In the genomic region with DNA sequence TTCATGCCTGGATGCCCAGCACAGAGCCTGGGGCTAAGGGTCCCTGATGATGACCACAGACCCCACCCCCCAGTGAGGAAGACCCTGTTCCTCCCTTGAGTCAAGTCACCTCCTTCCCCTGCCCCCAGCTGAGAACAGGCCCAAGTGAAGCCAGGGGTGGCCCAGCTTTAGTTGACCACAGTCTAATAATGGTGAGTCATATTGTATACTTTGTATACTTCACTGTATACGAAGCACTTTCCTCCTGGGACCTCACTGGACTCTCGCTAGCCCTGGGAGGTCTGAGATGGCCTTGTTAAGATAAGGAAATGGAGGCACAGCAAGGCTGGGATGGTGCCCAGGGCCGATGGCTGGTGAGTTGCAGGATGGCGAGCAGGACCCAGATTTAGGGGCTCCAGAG, we compare ENCODE assay signal across 15 cellular contexts. TPM values are rescaled to one million over a fixed set of nuclear protein-coding genes. Genes with fewer than 3 reads are reported as not detected.
"Had no signal": no experiment of that assay in that cellular context is flagged by ENCODE, and none has a peak within 500 bp of the region (broad histone marks: within the 10 kb centered on the region; RNA-seq: fewer than 3 reads in every experiment).

No MANE protein-coding gene starts in this region.

- FAIRE-seq: astrocyte had no signal

- ATAC-seq: natural killer cell; stimulated activated naive B cell treated with anti-CD40 and anti-IgM and Interleukin-4, amounts not matched to agents 10 μg/mL and 1 μg/mL and 100 μg/mL, for 72 hours had no signal

- H3K4me3 ChIP-seq: cardiac muscle cell, dorsolateral prefrontal cortex had no signal

- DNase-seq: activated CD4-positive, alpha-beta T cell treated with anti-CD3 and anti-CD28 coated beads, Interleukin-2, amount 50 U/mL, for 48 hours; activated naive CD4-positive, alpha-beta T cell treated with anti-CD3 and anti-CD28 coated beads, Interleukin-2, amount 10 ng/mL, durations not matched to agents 7 days and 5 days; activated T-cell treated with anti-CD3 and anti-CD28 coated beads, Interleukin-2, amount 50 U/mL, for 1 hour; dorsolateral prefrontal cortex; endodermal cell; erythroblast; mesendoderm; natural killer cell; stimulated activated CD4-positive, alpha-beta T cell treated with anti-CD3 and anti-CD28 coated beads, Interleukin-2, amount 100 ng/mL, for 48 hours; stimulated activated naive B cell treated with anti-CD40 and anti-IgM and Interleukin-4, amounts not matched to agents 10 μg/mL and 1 μg/mL and 100 μg/mL, for 72 hours; substantia nigra; trophoblast cell had no signal

- H3K27me3 ChIP-seq: dorsolateral prefrontal cortex had no signal

- H3K27ac ChIP-seq: cardiac muscle cell, dorsolateral prefrontal cortex, VCaP had no signal

- H3K36me3 ChIP-seq: cardiac muscle cell had no signal

RNA-seq across cellular contexts. Expression of a gene that starts 3.7 kb away (rescaled TPM):
- total RNA-seq: endodermal cell, natural killer cell had no signal
